ENCODE assay signal across 1 cellular context in genomic region chr17:76726766-76727718, GRCh38.
TF ChIP-seq lines count a peak whose summit lies in the region.

Gene METTL23 (plus strand): TSS chr17:76726839. CDS start chr17:76729711, 2,872 bp downstream.

TF ChIP-seq in HepG2, 621 proteins besides CTCF, POLR2A, EP300 and RAD21 (continued from another document and continues in another):
- TF ChIP-seq, protein P1, sequence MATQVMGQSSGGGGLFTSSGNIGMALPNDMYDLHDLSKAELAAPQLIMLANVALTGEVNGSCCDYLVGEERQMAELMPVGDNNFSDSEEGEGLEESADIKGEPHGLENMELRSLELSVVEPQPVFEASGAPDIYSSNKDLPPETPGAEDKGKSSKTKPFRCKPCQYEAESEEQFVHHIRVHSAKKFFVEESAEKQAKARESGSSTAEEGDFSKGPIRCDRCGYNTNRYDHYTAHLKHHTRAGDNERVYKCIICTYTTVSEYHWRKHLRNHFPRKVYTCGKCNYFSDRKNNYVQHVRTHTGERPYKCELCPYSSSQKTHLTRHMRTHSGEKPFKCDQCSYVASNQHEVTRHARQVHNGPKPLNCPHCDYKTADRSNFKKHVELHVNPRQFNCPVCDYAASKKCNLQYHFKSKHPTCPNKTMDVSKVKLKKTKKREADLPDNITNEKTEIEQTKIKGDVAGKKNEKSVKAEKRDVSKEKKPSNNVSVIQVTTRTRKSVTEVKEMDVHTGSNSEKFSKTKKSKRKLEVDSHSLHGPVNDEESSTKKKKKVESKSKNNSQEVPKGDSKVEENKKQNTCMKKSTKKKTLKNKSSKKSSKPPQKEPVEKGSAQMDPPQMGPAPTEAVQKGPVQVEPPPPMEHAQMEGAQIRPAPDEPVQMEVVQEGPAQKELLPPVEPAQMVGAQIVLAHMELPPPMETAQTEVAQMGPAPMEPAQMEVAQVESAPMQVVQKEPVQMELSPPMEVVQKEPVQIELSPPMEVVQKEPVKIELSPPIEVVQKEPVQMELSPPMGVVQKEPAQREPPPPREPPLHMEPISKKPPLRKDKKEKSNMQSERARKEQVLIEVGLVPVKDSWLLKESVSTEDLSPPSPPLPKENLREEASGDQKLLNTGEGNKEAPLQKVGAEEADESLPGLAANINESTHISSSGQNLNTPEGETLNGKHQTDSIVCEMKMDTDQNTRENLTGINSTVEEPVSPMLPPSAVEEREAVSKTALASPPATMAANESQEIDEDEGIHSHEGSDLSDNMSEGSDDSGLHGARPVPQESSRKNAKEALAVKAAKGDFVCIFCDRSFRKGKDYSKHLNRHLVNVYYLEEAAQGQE (IDR thresholded peaks at IDR 0.05; ENCODE audit: borderline replicate concordance in 1 of 2, low read depth in 1 of 2, low read length in 2 of 2), result peak in 1 of 2 experiments; percentile 9; a peak in 2 of 4 replicates
- TF ChIP-seq ZNF619 (CRISPR knock-in tag; IDR thresholded peaks at IDR 0.05) (peak; percentile 66; the same call in 1 of the 2 replicates), THYN1 (CRISPR knock-in tag; IDR thresholded peaks at IDR 0.05; ENCODE audit: borderline replicate concordance, low read depth) (no peak), ZNF350 (CRISPR knock-in tag; IDR thresholded peaks at IDR 0.05; ENCODE audit: borderline replicate concordance, low read depth) (peak; percentile 86), PCBP1 (IDR thresholded peaks at IDR 0.05; ENCODE audit: borderline replicate concordance, low read depth, low read length) (no peak), HDAC1 (CRISPR knock-in tag; IDR thresholded peaks at IDR 0.05) (peak; percentile 82), ISX (CRISPR knock-in tag; conservative IDR thresholded peaks at IDR 0.05) (no peak), ZNF441 (CRISPR knock-in tag; IDR thresholded peaks at IDR 0.05; ENCODE audit: borderline replicate concordance) (no peak), ZSCAN25 (CRISPR knock-in tag; IDR thresholded peaks at IDR 0.05) (no peak), KDM4B (CRISPR knock-in tag; IDR thresholded peaks at IDR 0.05) (0 out of 2 replicates have a peak, but pooled peaks have one; percentile 15), ZNF782 (CRISPR knock-in tag; IDR thresholded peaks at IDR 0.05; ENCODE audit: borderline replicate concordance) (no peak), NFYC (CRISPR knock-in tag; IDR thresholded peaks at IDR 0.05) (no peak), ZNF572 (CRISPR knock-in tag; IDR thresholded peaks at IDR 0.05) (no peak), KLF16 (CRISPR knock-in tag; IDR thresholded peaks at IDR 0.05) (peak in 1 of 2 experiments; percentile 21; a peak in 1 of 4 replicates), BHLHE40 (IDR thresholded peaks at IDR 0.05; ENCODE audit: low read length) (peak; percentile 80), ZNF460 (CRISPR knock-in tag; IDR thresholded peaks at IDR 0.05; ENCODE audit: borderline replicate concordance) (no peak; the same call in 1 of the 2 replicates), NR3C1 (CRISPR knock-in tag; IDR thresholded peaks at IDR 0.05) (no peak), ZNF772 (CRISPR knock-in tag; IDR thresholded peaks at IDR 0.05) (peak; percentile 16; the same call in 1 of the 2 replicates), IKZF4 (CRISPR knock-in tag; IDR thresholded peaks at IDR 0.05; ENCODE audit: borderline replicate concordance, low read depth, not compliant biosample characterization) (peak; percentile 12), ZNF768 (CRISPR knock-in tag; IDR thresholded peaks at IDR 0.05) (peak; percentile 65), SOX6 (IDR thresholded peaks at IDR 0.05) (no peak), SOX6 (CRISPR knock-in tag; IDR thresholded peaks at IDR 0.05) (peak; percentile 8; the same call in 1 of the 2 replicates), FOXO1 (CRISPR knock-in tag; IDR thresholded peaks at IDR 0.05) (no peak), TMF1 (CRISPR knock-in tag; IDR thresholded peaks at IDR 0.05; ENCODE audit: low read depth) (no peak; the same call in 1 of the 2 replicates), KLF12 (CRISPR knock-in tag; IDR thresholded peaks at IDR 0.05; ENCODE audit: borderline replicate concordance) (peak; percentile 78), ZFX (CRISPR knock-in tag; IDR thresholded peaks at IDR 0.05; ENCODE audit: low read depth) (peak; percentile 50; the same call in 1 of the 2 replicates), MYC (CRISPR knock-in tag; IDR thresholded peaks at IDR 0.05; ENCODE audit: borderline replicate concordance) (peak; percentile 88), KLF13 (CRISPR knock-in tag; IDR thresholded peaks at IDR 0.05) (0 out of 2 replicates have a peak, but pooled peaks have one; percentile 73), TBP (CRISPR knock-in tag; IDR thresholded peaks at IDR 0.05) (no peak), CREM (IDR thresholded peaks at IDR 0.05) (no peak), CREM (CRISPR knock-in tag; IDR thresholded peaks at IDR 0.05) (no peak), PHB2 (IDR thresholded peaks at IDR 0.05; ENCODE audit: partially characterized antibody) (no peak), SNAI1 (CRISPR knock-in tag; IDR thresholded peaks at IDR 0.05; ENCODE audit: borderline replicate concordance) (no peak), SP140L (CRISPR knock-in tag; IDR thresholded peaks at IDR 0.05; ENCODE audit: borderline replicate concordance) (peak; percentile 13; the same call in 1 of the 2 replicates), ZBTB43 (CRISPR knock-in tag; conservative IDR thresholded peaks at IDR 0.05) (no peak), PREB (CRISPR knock-in tag; IDR thresholded peaks at IDR 0.05) (peak; percentile 37; the same call in 1 of the 2 replicates), ZFP91 (CRISPR knock-in tag; IDR thresholded peaks at IDR 0.05; ENCODE audit: borderline replicate concordance) (no peak; the same call in 1 of the 2 replicates), ZNF251 (CRISPR knock-in tag; IDR thresholded peaks at IDR 0.05) (0 out of 2 replicates have a peak, but pooled peaks have one; percentile 17), SIN3B (IDR thresholded peaks at IDR 0.05; ENCODE audit: low read length) (0 out of 2 replicates have a peak, but pooled peaks have one; percentile 15), HNF4A (CRISPR knock-in tag; IDR thresholded peaks at IDR 0.05) (no peak), SP5 (CRISPR knock-in tag; IDR thresholded peaks at IDR 0.05; ENCODE audit: borderline replicate concordance, low read depth) (no peak), ATAD3A (CRISPR knock-in tag; IDR thresholded peaks at IDR 0.05) (no peak), ZNF34 (CRISPR knock-in tag; IDR thresholded peaks at IDR 0.05; ENCODE audit: borderline replicate concordance) (0 out of 2 replicates have a peak, but pooled peaks have one; percentile 82), ZNF720 (CRISPR knock-in tag; IDR thresholded peaks at IDR 0.05) (no peak; the same call in 1 of the 2 replicates), KLF9 (CRISPR knock-in tag; IDR thresholded peaks at IDR 0.05; ENCODE audit: low read depth) (no peak; the same call in 1 of the 2 replicates), ZNF710 (CRISPR knock-in tag; IDR thresholded peaks at IDR 0.05; ENCODE audit: borderline replicate concordance) (no peak; the same call in 1 of the 2 replicates), RBFOX2 (IDR thresholded peaks at IDR 0.05; ENCODE audit: low read depth, low read length) (peak; percentile 91)
- TF ChIP-seq, protein P2, sequence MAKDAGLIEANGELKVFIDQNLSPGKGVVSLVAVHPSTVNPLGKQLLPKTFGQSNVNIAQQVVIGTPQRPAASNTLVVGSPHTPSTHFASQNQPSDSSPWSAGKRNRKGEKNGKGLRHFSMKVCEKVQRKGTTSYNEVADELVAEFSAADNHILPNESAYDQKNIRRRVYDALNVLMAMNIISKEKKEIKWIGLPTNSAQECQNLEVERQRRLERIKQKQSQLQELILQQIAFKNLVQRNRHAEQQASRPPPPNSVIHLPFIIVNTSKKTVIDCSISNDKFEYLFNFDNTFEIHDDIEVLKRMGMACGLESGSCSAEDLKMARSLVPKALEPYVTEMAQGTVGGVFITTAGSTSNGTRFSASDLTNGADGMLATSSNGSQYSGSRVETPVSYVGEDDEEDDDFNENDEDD (CRISPR knock-in tag; IDR thresholded peaks at IDR 0.05; ENCODE audit: borderline replicate concordance), result peak; percentile 8; the same call in 1 of the 2 replicates
- TF ChIP-seq, protein P3, sequence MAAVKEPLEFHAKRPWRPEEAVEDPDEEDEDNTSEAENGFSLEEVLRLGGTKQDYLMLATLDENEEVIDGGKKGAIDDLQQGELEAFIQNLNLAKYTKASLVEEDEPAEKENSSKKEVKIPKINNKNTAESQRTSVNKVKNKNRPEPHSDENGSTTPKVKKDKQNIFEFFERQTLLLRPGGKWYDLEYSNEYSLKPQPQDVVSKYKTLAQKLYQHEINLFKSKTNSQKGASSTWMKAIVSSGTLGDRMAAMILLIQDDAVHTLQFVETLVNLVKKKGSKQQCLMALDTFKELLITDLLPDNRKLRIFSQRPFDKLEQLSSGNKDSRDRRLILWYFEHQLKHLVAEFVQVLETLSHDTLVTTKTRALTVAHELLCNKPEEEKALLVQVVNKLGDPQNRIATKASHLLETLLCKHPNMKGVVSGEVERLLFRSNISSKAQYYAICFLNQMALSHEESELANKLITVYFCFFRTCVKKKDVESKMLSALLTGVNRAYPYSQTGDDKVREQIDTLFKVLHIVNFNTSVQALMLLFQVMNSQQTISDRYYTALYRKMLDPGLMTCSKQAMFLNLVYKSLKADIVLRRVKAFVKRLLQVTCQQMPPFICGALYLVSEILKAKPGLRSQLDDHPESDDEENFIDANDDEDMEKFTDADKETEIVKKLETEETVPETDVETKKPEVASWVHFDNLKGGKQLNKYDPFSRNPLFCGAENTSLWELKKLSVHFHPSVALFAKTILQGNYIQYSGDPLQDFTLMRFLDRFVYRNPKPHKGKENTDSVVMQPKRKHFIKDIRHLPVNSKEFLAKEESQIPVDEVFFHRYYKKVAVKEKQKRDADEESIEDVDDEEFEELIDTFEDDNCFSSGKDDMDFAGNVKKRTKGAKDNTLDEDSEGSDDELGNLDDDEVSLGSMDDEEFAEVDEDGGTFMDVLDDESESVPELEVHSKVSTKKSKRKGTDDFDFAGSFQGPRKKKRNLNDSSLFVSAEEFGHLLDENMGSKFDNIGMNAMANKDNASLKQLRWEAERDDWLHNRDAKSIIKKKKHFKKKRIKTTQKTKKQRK (IDR thresholded peaks at IDR 0.05; ENCODE audit: low read length), result no peak
- TF ChIP-seq, protein P4, sequence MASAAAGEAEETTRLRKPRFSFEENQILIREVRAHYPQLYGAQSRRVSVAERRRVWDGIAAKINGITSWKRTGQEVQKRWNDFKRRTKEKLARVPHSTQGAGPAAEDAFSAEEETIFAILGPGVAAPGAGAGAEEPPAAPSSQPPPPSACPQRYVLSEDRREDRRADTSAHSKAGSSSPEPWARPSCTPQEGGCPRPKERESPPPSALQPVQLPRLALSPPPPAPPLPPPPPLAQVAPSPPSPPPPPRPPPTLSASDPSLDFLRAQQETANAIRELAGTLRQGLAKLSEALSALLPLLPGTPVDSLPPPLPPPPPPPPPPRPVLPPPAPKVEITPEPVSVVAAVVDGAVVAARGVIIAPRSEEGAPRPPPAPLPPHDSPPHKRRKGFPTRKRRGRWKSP (CRISPR knock-in tag; IDR thresholded peaks at IDR 0.05), result 0 out of 2 replicates have a peak, but pooled peaks have one; percentile 13
- TF ChIP-seq, protein P5, sequence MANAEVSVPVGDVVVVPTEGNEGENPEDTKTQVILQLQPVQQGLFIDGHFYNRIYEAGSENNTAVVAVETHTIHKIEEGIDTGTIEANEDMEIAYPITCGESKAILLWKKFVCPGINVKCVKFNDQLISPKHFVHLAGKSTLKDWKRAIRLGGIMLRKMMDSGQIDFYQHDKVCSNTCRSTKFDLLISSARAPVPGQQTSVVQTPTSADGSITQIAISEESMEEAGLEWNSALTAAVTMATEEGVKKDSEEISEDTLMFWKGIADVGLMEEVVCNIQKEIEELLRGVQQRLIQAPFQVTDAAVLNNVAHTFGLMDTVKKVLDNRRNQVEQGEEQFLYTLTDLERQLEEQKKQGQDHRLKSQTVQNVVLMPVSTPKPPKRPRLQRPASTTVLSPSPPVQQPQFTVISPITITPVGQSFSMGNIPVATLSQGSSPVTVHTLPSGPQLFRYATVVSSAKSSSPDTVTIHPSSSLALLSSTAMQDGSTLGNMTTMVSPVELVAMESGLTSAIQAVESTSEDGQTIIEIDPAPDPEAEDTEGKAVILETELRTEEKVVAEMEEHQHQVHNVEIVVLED (CRISPR knock-in tag; IDR thresholded peaks at IDR 0.05; ENCODE audit: borderline replicate concordance), result peak; percentile 73
